In genomic region chr10:70743430-70743788, GRCh38 we compare ENCODE assay signal across 20 cellular contexts. TPM values are rescaled to one million over a fixed set of nuclear protein-coding genes. Genes with fewer than 3 reads are reported as not detected.
"Had no signal": no experiment of that assay in that cellular context is flagged by ENCODE, and none has a peak within 500 bp of the region (broad histone marks: within the 10 kb centered on the region; RNA-seq: fewer than 3 reads in every experiment).

No MANE protein-coding gene starts in this region.

- FAIRE-seq: urothelium cell line had no signal

- H3K4me2 ChIP-seq: neural progenitor cell had no signal

- H3K9me3 ChIP-seq: esophagus squamous epithelium, ovary, right lobe of liver had no signal

- H3K4me1 ChIP-seq: neural progenitor cell, right lobe of liver had no signal

- H3K27me3 ChIP-seq: brain microvascular endothelial cell, esophagus squamous epithelium, heart right ventricle, neural progenitor cell, ovary, right lobe of liver had no signal

- DNase-seq: activated CD4-positive, alpha-beta memory T cell treated with anti-CD3 and anti-CD28 coated beads, Interleukin-2, amount 10 ng/mL, durations not matched to agents 7 days and 5 days; activated CD4-positive, alpha-beta T cell treated with anti-CD3 and anti-CD28 coated beads for 48 hours; activated CD4-positive, CD25-positive, alpha-beta regulatory T cell; activated CD8-positive, alpha-beta memory T cell treated with anti-CD3 and anti-CD28 coated beads, Interleukin-2, amount 10 ng/mL, durations not matched to agents 7 days and 5 days; activated naive CD8-positive, alpha-beta T cell treated with anti-CD3 and anti-CD28 coated beads, Interleukin-2, amount 10 ng/mL, durations not matched to agents 7 days and 5 days; brain microvascular endothelial cell; central memory CD4-positive, alpha-beta T cell; effector CD8-positive, alpha-beta T cell; esophagus squamous epithelium; heart right ventricle; midbrain; ovary; right lobe of liver; stimulated activated naive B cell treated with anti-CD40 and anti-IgM and Interleukin-4, amounts not matched to agents 10 μg/mL and 1 μg/mL and 100 μg/mL, for 72 hours; T-helper 1 cell; T-helper 9 cell had no signal

- H3K36me3 ChIP-seq: brain microvascular endothelial cell, esophagus squamous epithelium, heart right ventricle, neural progenitor cell, ovary, right lobe of liver had no signal

- H3K9ac ChIP-seq: neural progenitor cell had no signal

- H3K27ac ChIP-seq: brain microvascular endothelial cell, coronary artery, esophagus squamous epithelium, neural progenitor cell, ovary, right lobe of liver had no signal

- H3K4me3 ChIP-seq: coronary artery, esophagus squamous epithelium, heart right ventricle, neural progenitor cell, ovary, right lobe of liver had no signal

- ATAC-seq: activated CD8-positive, alpha-beta memory T cell treated with anti-CD3 and anti-CD28 coated beads, Interleukin-2, amount 10 ng/mL, durations not matched to agents 7 days and 5 days; stimulated activated naive B cell treated with anti-CD40 and anti-IgM and Interleukin-4, amounts not matched to agents 10 μg/mL and 1 μg/mL and 100 μg/mL, for 72 hours had no signal

- H2AFZ ChIP-seq: neural progenitor cell had no signal

RNA-seq across cellular contexts. Expression of gene TBATA, which starts 41.8 kb away (rescaled TPM):
- total RNA-seq: activated CD4-positive, alpha-beta memory T cell treated with anti-CD3 and anti-CD28 coated beads, Interleukin-2, amount 10 ng/mL, durations not matched to agents 7 days and 5 days; activated CD8-positive, alpha-beta memory T cell treated with anti-CD3 and anti-CD28 coated beads, Interleukin-2, amount 10 ng/mL, durations not matched to agents 7 days and 5 days; activated naive CD8-positive, alpha-beta T cell treated with anti-CD3 and anti-CD28 coated beads, Interleukin-2, amount 10 ng/mL, durations not matched to agents 7 days and 5 days; esophagus squamous epithelium; heart right ventricle; lung microvascular endothelial cell; ovary; right lobe of liver had no signal
- polyA plus RNA-seq: heart right ventricle, ovary had no signal
